In genomic region chr22:19913337-19913936, GRCh38 we compare ENCODE assay signal across 17 cellular contexts.
"Had no signal": no experiment of that assay in that cellular context is flagged by ENCODE, and none has a peak within 500 bp of the region (broad histone marks: within the 10 kb centered on the region; RNA-seq: fewer than 3 reads in every experiment).

No MANE protein-coding gene starts in this region.

- H3K79me2 ChIP-seq: hepatocyte, parathyroid adenoma had no signal

- H3K27ac ChIP-seq: heart right ventricle, hepatocyte, left ventricle myocardium inferior, parathyroid adenoma, right atrium auricular region, spleen, suprapubic skin, thoracic aorta, tibial artery, upper lobe of right lung had no signal

- H3K4me3 ChIP-seq: heart right ventricle, hepatocyte, left ventricle myocardium inferior, lung, right atrium auricular region, spleen, suprapubic skin, thoracic aorta, tibial artery, upper lobe of right lung had no signal

- H2AFZ ChIP-seq: hepatocyte, parathyroid adenoma had no signal

- H3K4me2 ChIP-seq: hepatocyte had no signal

- DNase-seq: heart right ventricle; islet precursor cell; left ventricle myocardium inferior; mesendoderm; naive thymus-derived CD4-positive, alpha-beta T cell; small intestine; spleen; stimulated activated CD4-positive, alpha-beta T cell treated with anti-CD3 and anti-CD28 coated beads, Interleukin-4, amount 100 ng/mL, for 24 hours; stimulated activated naive CD4-positive, alpha-beta T cell; tibial artery; upper lobe of right lung had no signal

- H3K4me1 ChIP-seq: heart right ventricle, left ventricle myocardium inferior, parathyroid adenoma, right atrium auricular region, suprapubic skin, tibial artery, upper lobe of right lung had no signal

- H3K9me3 ChIP-seq: left ventricle myocardium inferior, right atrium auricular region, suprapubic skin, thoracic aorta, tibial artery, upper lobe of right lung had no signal

- H3K27me3 ChIP-seq: heart right ventricle, hepatocyte, right atrium auricular region, spleen, suprapubic skin, tibial artery, upper lobe of right lung had no signal

- H3K9ac ChIP-seq: parathyroid adenoma had no signal
